8 cellular contexts compared by ENCODE assay signal in genomic region chr10:11177926-11178453, GRCh38.
DNase-seq lines count a peak whose midpoint lies in the region; ATAC-seq and TF ChIP-seq lines count a peak whose summit lies in the region.

No MANE protein-coding gene starts in this region.

- H3K27ac Mint-ChIP-seq in activated naive CD8-positive, alpha-beta T cell treated with anti-CD3 and anti-CD28 coated beads for 36 hours = no peak overlapping the region

- DNase-seq in GM10248 (ENCODE audit: extremely low spot score) = no peak
- no peak for DNase-seq in activated naive CD8-positive, alpha-beta T cell treated with anti-CD3 and anti-CD28 coated beads for 36 hours
- DNase-seq in SHP77 treated with DMSO at 0.1 percent for 48 hours (lab: John Stamatoyannopoulos, UW) = no peak
- DNase-seq in kidney tubule cell (ENCODE audit: low spot score) = no peak
- no peak for DNase-seq in NCI-H526 (lab: John Stamatoyannopoulos, UW)
- DNase-seq in NCI-H2107 treated with DMSO at 0.1 percent for 48 hours (lab: John Stamatoyannopoulos, UW; ENCODE audit: unreplicated experiment) = no peak

- no peaks in the 10 kb centered on the region for H3K27me3 Mint-ChIP-seq in activated naive CD8-positive, alpha-beta T cell treated with anti-CD3 and anti-CD28 coated beads for 36 hours

- peak; percentile 55 for TF ChIP-seq CTCF in GM10248 (IDR thresholded peaks at IDR 0.05; ENCODE audit: control extremely low read depth, extremely low read depth, low read depth, missing control alignments)

- peaks cover 96% of the 10 kb centered on the region for H3K4me1 Mint-ChIP-seq in activated naive CD8-positive, alpha-beta T cell treated with anti-CD3 and anti-CD28 coated beads for 36 hours

- H3K4me3 ChIP-seq in muscle layer of duodenum (ENCODE audit: low read depth in 1 of 2, low read length in 2 of 2) = no peak overlapping the region

- peak; percentile 15 for ATAC-seq in HG02885 (IDR thresholded peaks at IDR 0.05; ENCODE audit: poor library complexity, unreplicated experiment)

- CTCF ChIA-PET in GM10248 (lab: Yijun Ruan, JAX) = interaction anchor here (0.8 to 4.8 kb wide), 8 partner anchors 12 to 93 kb away, joined by 3 to 40 read pairs (median 8); no protein-coding TSS in a partner anchor

- no peaks in the 10 kb centered on the region for H3K27me3 ChIP-seq in muscle layer of duodenum (ENCODE audit: low read depth, low read length)

- H3K9me3 Mint-ChIP-seq in activated naive CD8-positive, alpha-beta T cell treated with anti-CD3 and anti-CD28 coated beads for 36 hours = peaks cover 7% of the 10 kb centered on the region

- peak overlapping the region; percentile 96 for H3K4me3 Mint-ChIP-seq in activated naive CD8-positive, alpha-beta T cell treated with anti-CD3 and anti-CD28 coated beads for 36 hours

- peaks cover 0 to 23% of the 10 kb centered on the region in 2 donors for H3K4me1 ChIP-seq in muscle layer of duodenum (ENCODE audit: control insufficient read depth in 1 of 2, insufficient read depth in 2 of 2, low read length in 2 of 2)

- H3K27ac ChIP-seq in muscle layer of duodenum (ENCODE audit: low read length) = peak overlapping the region; percentile 34

- POLR2A ChIA-PET in GM10248 (lab: Yijun Ruan, JAX) = interaction anchor here (1.2 kb wide), 1 partner anchor 10 kb away, joined by 3 read pairs; no protein-coding TSS in a partner anchor

- peaks cover 83% of the 10 kb centered on the region for H3K36me3 Mint-ChIP-seq in activated naive CD8-positive, alpha-beta T cell treated with anti-CD3 and anti-CD28 coated beads for 36 hours

- H3K9me3 ChIP-seq in muscle layer of duodenum (ENCODE audit: control insufficient read depth in 1 of 2, low read length in 2 of 2) = no peaks in the 10 kb centered on the region

- peaks cover 5 to 8% of the 10 kb centered on the region in 2 donors for H3K36me3 ChIP-seq in muscle layer of duodenum (ENCODE audit: control insufficient read depth in 1 of 2, insufficient read depth in 2 of 2, low read length in 2 of 2)
